Comparison of ENCODE assay signal across 14 cellular contexts in the genomic region with DNA sequence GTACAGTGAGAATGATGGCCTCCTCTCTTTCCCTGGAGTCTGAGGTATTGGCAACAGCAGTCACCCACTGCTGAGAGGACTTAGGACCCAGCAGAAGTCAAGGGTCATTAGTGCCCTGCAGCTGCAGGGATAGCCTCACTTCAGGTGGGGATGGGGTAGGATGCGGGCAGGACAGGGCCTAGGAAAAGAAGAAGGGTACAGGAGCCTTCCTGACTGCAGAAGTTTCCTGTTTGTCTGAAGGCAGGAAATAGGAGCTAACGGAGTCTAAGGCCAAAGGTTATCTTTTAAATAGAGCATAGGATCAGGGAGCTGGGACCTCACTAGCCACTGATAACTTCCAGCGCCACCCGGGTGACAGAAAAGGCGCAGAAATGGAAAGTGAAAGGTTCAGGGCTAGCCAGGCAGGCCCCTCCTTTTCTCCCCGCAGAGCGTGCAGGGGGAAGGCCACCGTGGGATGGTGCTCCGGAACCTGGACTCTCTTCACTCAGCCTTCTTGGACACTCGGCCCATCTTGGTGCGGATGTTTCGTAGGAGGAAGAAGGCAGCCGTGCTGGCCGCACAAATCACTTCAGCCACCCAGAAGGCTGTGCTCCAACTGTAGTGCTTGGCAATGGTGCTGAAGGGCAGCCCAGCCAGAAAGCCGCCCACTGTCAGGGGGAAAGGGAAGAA. TPM values are rescaled to one million over a fixed set of nuclear protein-coding genes. Genes with fewer than 3 reads are reported as not detected.
DNase-seq lines count a peak whose midpoint lies in the region; ATAC-seq and TF ChIP-seq lines count a peak whose summit lies in the region.
"Had no signal": no experiment of that assay in that cellular context is flagged by ENCODE, and none has a peak within 500 bp of the region (broad histone marks: within the 10 kb centered on the region; RNA-seq: fewer than 3 reads in every experiment).

No MANE protein-coding gene starts in this region.

- H3K4me1 ChIP-seq in heart left ventricle (peaks cover 7 to 56% (median 25%) of the 10 kb centered on the region in 12 donors), ascending aorta (peaks cover 0 to 16% of the 10 kb centered on the region in 2 donors), upper lobe of right lung (peaks cover 44% of the 10 kb centered on the region), smooth muscle cell (ENCODE audit: low read depth) (peaks cover 20% of the 10 kb centered on the region)

- H3K9me3 ChIP-seq in heart left ventricle = no peaks in the 10 kb centered on the region
- no peaks in the 10 kb centered on the region for H3K9me3 ChIP-seq in ascending aorta
- no peaks in the 10 kb centered on the region for H3K9me3 ChIP-seq in upper lobe of right lung
- H3K9me3 ChIP-seq in smooth muscle cell (replicated peaks; ENCODE audit: low read depth) = no peaks in the 10 kb centered on the region

- H3K27me3 ChIP-seq in heart left ventricle = no peaks in the 10 kb centered on the region
- no peaks in the 10 kb centered on the region for H3K27me3 ChIP-seq in ascending aorta
- no peaks in the 10 kb centered on the region for H3K27me3 ChIP-seq in upper lobe of right lung
- H3K27me3 ChIP-seq in smooth muscle cell (ENCODE audit: low read depth) = no peaks in the 10 kb centered on the region

- H3K4me3 ChIP-seq in heart left ventricle (peak overlapping the region in 3 of 12 donors; percentile 7 to 19 (median 16)), ascending aorta (no peak overlapping the region), upper lobe of right lung (no peak overlapping the region), smooth muscle cell (no peak overlapping the region)
- H3K4me3 ChIP-seq: lung, skin epidermis had no signal

- peaks cover 0 to 63% (median 51%) of the 10 kb centered on the region in 9 donors for H3K36me3 ChIP-seq in heart left ventricle
- peaks cover 9 to 43% of the 10 kb centered on the region in 2 donors for H3K36me3 ChIP-seq in ascending aorta
- peaks cover 53% of the 10 kb centered on the region for H3K36me3 ChIP-seq in upper lobe of right lung
- no peaks in the 10 kb centered on the region for H3K36me3 ChIP-seq in smooth muscle cell (ENCODE audit: low read depth)

- intact Hi-C loops in heart left ventricle (cut with DNase I) (no loop called here), left ventricle myocardium superior (cut with micrococcal nuclease) (no loop called here), ascending aorta (cut with DNase I) (no loop called here), upper lobe of right lung (cut with DNase I) (no loop called here)

- peak overlapping the region; percentile 65 for H3K27ac Mint-ChIP-seq in mesothelial cell of epicardium

- H3K9me3 Mint-ChIP-seq in mesothelial cell of epicardium = no peaks in the 10 kb centered on the region

- no peak overlapping the region for H3K4me3 Mint-ChIP-seq in mesothelial cell of epicardium

- peaks cover 20% of the 10 kb centered on the region for H3K4me1 Mint-ChIP-seq in mesothelial cell of epicardium

- no peak overlapping the region for H2AFZ ChIP-seq in smooth muscle cell (ENCODE audit: low read depth)

- peaks cover 22% of the 10 kb centered on the region for H3K79me2 ChIP-seq in smooth muscle cell (ENCODE audit: low read depth)

- no peak overlapping the region for H3K9ac ChIP-seq in smooth muscle cell (ENCODE audit: low read depth)

- ATAC-seq in heart left ventricle (peak in 2 of 4 donors; percentile 9 to 42), left ventricle myocardium superior (no peak), upper lobe of right lung (no peak), GM21360 (IDR thresholded peaks at IDR 0.05; ENCODE audit: unreplicated experiment) (no peak)

- H3K36me3 Mint-ChIP-seq in mesothelial cell of epicardium = peaks cover 20% of the 10 kb centered on the region

- DNase-seq in heart left ventricle = peak in 1 of 5 donors; percentile 28
- no peak for DNase-seq in left ventricle myocardium superior
- DNase-seq in ascending aorta (ENCODE audit: low spot score in 2 of 2) = no peak
- no peak for DNase-seq in mesothelial cell of epicardium (ENCODE audit: low spot score in 2 of 2, unreplicated experiment in 2 of 2)
- no peak for DNase-seq in upper lobe of right lung
- no peak for DNase-seq in smooth muscle cell (lab: John Stamatoyannopoulos, UW; ENCODE audit: unreplicated experiment)
- DNase-seq in Ammon's horn (ENCODE audit: low spot score) = no peak
- DNase-seq: C1 segment of cervical spinal cord, NCI-H1048, NCI-H526 treated with DMSO at 0.1 percent for 48 hours, SW 1271 had no signal

- peaks cover 24% of the 10 kb centered on the region for H3F3A ChIP-seq in smooth muscle cell (ENCODE audit: low read depth)

- TF ChIP-seq CTCF in heart left ventricle (IDR thresholded peaks at IDR 0.05) (no peak), ascending aorta (IDR thresholded peaks at IDR 0.05) (no peak), mesothelial cell of epicardium (IDR thresholded peaks at IDR 0.05; ENCODE audit: unreplicated experiment) (no peak), upper lobe of right lung (IDR thresholded peaks at IDR 0.05) (no peak), smooth muscle cell (IDR thresholded peaks at IDR 0.05; ENCODE audit: borderline replicate concordance, insufficient read depth, poor library complexity, severe bottlenecking) (no peak)

- H3K27ac ChIP-seq in heart left ventricle = peak overlapping the region in 11 of 12 donors; percentile 9 to 71 (median 54)
- H3K27ac ChIP-seq in ascending aorta = peak overlapping the region; percentile 0 to 48
- H3K27ac ChIP-seq in upper lobe of right lung = peak overlapping the region; percentile 47
- no peak overlapping the region for H3K27ac ChIP-seq in smooth muscle cell (ENCODE audit: low read depth)

- 45 to 64% (median 60%) methylated on average over 9 to 15 of the region's 15 CpGs for WGBS in heart left ventricle, 4 donors
- WGBS in smooth muscle cell (ENCODE audit: low lambda C conversion rate) = 67% methylated on average over 15 of the region's 15 CpGs

- peaks cover 12% of the 10 kb centered on the region for H4K20me1 ChIP-seq in smooth muscle cell (ENCODE audit: low read depth)

- H3K4me2 ChIP-seq in smooth muscle cell = no peak overlapping the region

- no peaks in the 10 kb centered on the region for H3K27me3 Mint-ChIP-seq in mesothelial cell of epicardium (ENCODE audit: low read depth)

- no peak for TF ChIP-seq POLR2A in heart left ventricle (IDR thresholded peaks at IDR 0.05)

RNA-seq across cellular contexts. Expression of gene TRAPPC4, which starts 6.0 kb away (rescaled TPM):
- 10 to 100 TPM; 31.9 to 57.1 (median 44.4) TPM for total RNA-seq in heart left ventricle
- polyA plus RNA-seq in heart left ventricle = 10 to 100 TPM; 21.5 to 74.8 TPM
- total RNA-seq in left ventricle myocardium superior = 30.4 TPM
- total RNA-seq in ascending aorta = 41.0 TPM
- total RNA-seq in mesothelial cell of epicardium = 53.9 to 56.5 TPM (median 54.5 TPM) in 3 replicates
- 44.6 TPM for total RNA-seq in upper lobe of right lung
- 55.2 and 103 TPM in 2 replicates for total RNA-seq in smooth muscle cell
- 157 and 168 TPM in 2 replicates for polyA plus RNA-seq in smooth muscle cell

RNA-seq across cellular contexts. Expression of gene SLC37A4, which starts 6.1 kb away (rescaled TPM):
- total RNA-seq in heart left ventricle (10 to 100 TPM in 3 of 9 donors, 1 to 10 TPM in 6; 4.5 to 18.5 (median 7.7) TPM), left ventricle myocardium superior (8.1 TPM), ascending aorta (21.2 TPM), mesothelial cell of epicardium (29.6 to 35.3 TPM (median 33.2 TPM) in 3 replicates), upper lobe of right lung (19.3 TPM), smooth muscle cell (17.5 and 22.3 TPM in 2 replicates)
- polyA plus RNA-seq in heart left ventricle (10 to 100 TPM in 1 of 2 donors, 1 to 10 TPM in 1; 7.4 to 10.1 TPM), smooth muscle cell (22.8 and 28.9 TPM in 2 replicates)

RNA-seq across cellular contexts. Expression of gene RPS25, which starts 6.4 kb away (rescaled TPM):
- total RNA-seq in heart left ventricle (1,000 to 10,000 TPM in 2 of 9 donors, 100 to 1,000 TPM in 7; 719 to 1,307 (median 821) TPM), left ventricle myocardium superior (813 TPM), ascending aorta (857 TPM), mesothelial cell of epicardium (1,201 to 1,234 TPM (median 1,218 TPM) in 3 replicates), upper lobe of right lung (850 TPM), smooth muscle cell (1,510 and 1,616 TPM in 2 replicates)
- polyA plus RNA-seq in heart left ventricle (1,000 to 10,000 TPM; 1,773 to 1,882 TPM), smooth muscle cell (975 and 1,078 TPM in 2 replicates)

RNA-seq across cellular contexts. Expression of gene CENATAC, which starts 26.6 kb away (rescaled TPM):
- total RNA-seq in heart left ventricle (10 to 100 TPM in 6 of 9 donors, 1 to 10 TPM in 3; 7.9 to 15.8 (median 11.7) TPM), left ventricle myocardium superior (9.4 TPM), ascending aorta (67.7 TPM), mesothelial cell of epicardium (65.7 to 69.1 TPM (median 66.3 TPM) in 3 replicates), upper lobe of right lung (59.4 TPM), smooth muscle cell (14.9 and 17.8 TPM in 2 replicates)
- polyA plus RNA-seq in heart left ventricle (10 to 100 TPM in 1 of 2 donors, 1 to 10 TPM in 1; 9.5 to 27.3 TPM), smooth muscle cell (5.3 and 20.9 TPM in 2 replicates)

RNA-seq across cellular contexts. Expression of gene HYOU1, which starts 32.4 kb away (rescaled TPM):
- total RNA-seq in heart left ventricle = 100 to 1,000 TPM in 1 of 9 donors, 10 to 100 TPM in 8; 45.9 to 104 (median 68.6) TPM
- 100 to 1,000 TPM in 1 of 2 donors, 10 to 100 TPM in 1; 34.7 to 260 TPM for polyA plus RNA-seq in heart left ventricle
- 64.0 TPM for total RNA-seq in left ventricle myocardium superior
- 98.4 TPM for total RNA-seq in ascending aorta
- total RNA-seq in mesothelial cell of epicardium = 131 to 142 TPM (median 133 TPM) in 3 replicates
- total RNA-seq in upper lobe of right lung = 142 TPM
- 98.1 and 122 TPM in 2 replicates for total RNA-seq in smooth muscle cell
- 79.8 and 90.4 TPM in 2 replicates for polyA plus RNA-seq in smooth muscle cell
